2 cellular contexts compared by ENCODE assay signal in the genomic region with DNA sequence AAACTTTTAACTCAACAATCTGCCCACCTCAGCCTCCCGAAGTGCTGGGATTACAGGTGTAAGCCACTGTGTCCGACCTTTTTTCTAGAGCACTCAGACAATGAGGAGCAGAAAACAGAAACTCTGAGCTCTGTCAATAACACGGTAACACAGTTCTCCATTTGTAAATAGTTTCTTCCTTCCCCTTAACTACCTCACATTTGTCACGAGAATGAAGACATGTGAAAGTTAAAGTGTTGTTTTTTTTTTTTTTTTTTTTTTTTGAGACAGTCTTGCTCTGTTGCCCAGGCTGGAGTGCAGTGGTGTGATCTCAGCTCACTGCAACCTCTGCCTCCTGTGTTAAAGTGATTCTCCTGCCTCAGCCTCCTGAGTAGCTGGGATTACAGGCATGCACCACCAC.
TF ChIP-seq lines count a peak whose summit lies in the region.

No MANE protein-coding gene starts in this region.

TF ChIP-seq in HEK293T, 16 proteins besides CTCF, POLR2A, EP300 and RAD21:
- 0 out of 2 replicates have a peak, but pooled peaks have one; percentile 41 for TF ChIP-seq ZNF384 (IDR thresholded peaks at IDR 0.05)
TF ChIP-seq in HEK293T: peak in this region for 1; not testable (repeated sequence) for 15.

TF ChIP-seq in HepG2, 621 proteins besides CTCF, POLR2A, EP300 and RAD21:
- TF ChIP-seq RBFOX2 (IDR thresholded peaks at IDR 0.05; ENCODE audit: low read depth, low read length) = peak; percentile 13; the same call in 1 of the 2 replicates
